Comparison of ENCODE assay signal across 10 cellular contexts in the genomic region with DNA sequence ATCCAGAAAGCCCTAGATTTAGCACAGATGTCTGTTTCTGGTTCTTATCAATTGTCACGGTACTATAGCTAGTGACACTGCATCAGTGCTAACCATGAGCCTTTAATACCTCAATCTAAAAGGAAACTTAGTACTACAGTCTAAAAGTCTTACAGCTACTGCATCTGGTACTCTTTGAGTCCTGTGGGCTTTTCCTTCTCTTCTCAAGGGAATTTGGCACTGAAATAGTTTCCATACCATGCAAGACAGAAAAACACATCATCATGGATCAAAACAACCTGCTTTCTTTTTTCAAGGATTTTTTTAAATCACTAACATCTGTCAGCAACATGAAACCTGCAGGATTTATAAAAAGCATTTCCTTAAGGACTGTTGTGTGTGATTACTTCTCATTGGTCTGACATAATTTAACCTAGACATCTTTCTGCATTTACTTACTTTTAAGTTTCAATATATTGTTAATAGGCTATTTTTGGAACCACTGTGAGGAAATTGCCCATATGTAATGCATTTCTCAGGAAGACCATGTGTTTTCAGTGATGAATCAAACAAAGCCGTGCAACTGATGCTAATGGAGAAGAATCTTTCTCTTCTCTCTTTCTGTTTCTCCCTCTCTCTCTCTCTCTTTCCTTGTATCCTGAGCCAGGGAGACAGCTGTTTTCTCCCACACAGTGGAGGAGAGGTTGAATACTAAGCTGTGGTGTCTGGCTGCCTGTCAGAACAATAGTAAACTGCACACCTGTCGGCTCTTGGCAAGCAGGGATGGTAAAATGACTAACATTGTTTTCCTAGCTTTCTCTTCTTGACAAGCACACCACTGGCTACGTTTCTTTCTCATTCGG.
DNase-seq lines count a peak whose midpoint lies in the region; ATAC-seq and TF ChIP-seq lines count a peak whose summit lies in the region.
"Had no signal": no experiment of that assay in that cellular context is flagged by ENCODE, and none has a peak within 500 bp of the region (broad histone marks: within the 10 kb centered on the region; RNA-seq: fewer than 3 reads in every experiment).

No MANE protein-coding gene starts in this region.

- no peaks in the 10 kb centered on the region for H3K36me3 ChIP-seq in adipocyte (ENCODE audit: control insufficient read depth, insufficient read depth, low read length, severe bottlenecking)
- no peaks in the 10 kb centered on the region for H3K36me3 ChIP-seq in effector memory CD4-positive, alpha-beta T cell (ENCODE audit: control insufficient read depth, insufficient read depth, low read length)
- H3K36me3 ChIP-seq: esophagus squamous epithelium had no signal

- H3K9ac ChIP-seq in adipocyte (ENCODE audit: low read length) = no peak overlapping the region

- H3K4me1 ChIP-seq in adipocyte (ENCODE audit: control insufficient read depth, insufficient read depth, low read length) = peaks cover 10% of the 10 kb centered on the region
- no peaks in the 10 kb centered on the region for H3K4me1 ChIP-seq in effector memory CD4-positive, alpha-beta T cell (ENCODE audit: control insufficient read depth, insufficient read depth, low read length, poor library complexity, severe bottlenecking)

- no peaks in the 10 kb centered on the region for H3K36me3 Mint-ChIP-seq in activated T-helper 17 cell treated with anti-CD3 and anti-CD28 coated beads, Interleukin-2, amount 50 U/mL, for 72 hours (ENCODE audit: low read depth)

- no peak overlapping the region for H3K27ac ChIP-seq in effector memory CD4-positive, alpha-beta T cell (ENCODE audit: insufficient read depth, low read length, poor library complexity, severe bottlenecking)
- H3K27ac ChIP-seq: esophagus squamous epithelium had no signal

- H3K27ac Mint-ChIP-seq in activated T-helper 17 cell treated with anti-CD3 and anti-CD28 coated beads, Interleukin-2, amount 50 U/mL, for 72 hours = no peak overlapping the region

- no peak for ATAC-seq in activated T-helper 17 cell treated with anti-CD3 and anti-CD28 coated beads, Interleukin-2, amount 50 U/mL, for 72 hours (replicated peaks)

- H3K9me3 ChIP-seq in adipocyte (ENCODE audit: control insufficient read depth, low read length) = peaks cover 23% of the 10 kb centered on the region
- H3K9me3 ChIP-seq in effector memory CD4-positive, alpha-beta T cell (ENCODE audit: control insufficient read depth, low read length) = no peaks in the 10 kb centered on the region

- H3K27me3 Mint-ChIP-seq in activated T-helper 17 cell treated with anti-CD3 and anti-CD28 coated beads, Interleukin-2, amount 50 U/mL, for 72 hours = no peaks in the 10 kb centered on the region

- DNase-seq in AG10803 (ENCODE audit: low read depth) (peak; percentile 91), NCI-H146 treated with DMSO at 0.1 percent for 48 hours (lab: John Stamatoyannopoulos, UW; ENCODE audit: unreplicated experiment) (peak; percentile 61), adipocyte (ENCODE audit: low read depth) (peak; percentile 83), kidney glomerular epithelial cell (lab: John Stamatoyannopoulos, UW) (peak; percentile 36), cerebellar cortex (ENCODE audit: low spot score) (no peak), LoVo (ENCODE audit: low spot score) (no peak)
- no peak for DNase-seq in effector memory CD4-positive, alpha-beta T cell
- DNase-seq: esophagus squamous epithelium, NCI-H2227 treated with DMSO at 0.1 percent for 48 hours had no signal

- TF ChIP-seq CTCF in AG10803 (conservative IDR thresholded peaks at IDR 0.05; ENCODE audit: low read length) = no peak

- peaks cover 8% of the 10 kb centered on the region for H3K9me3 Mint-ChIP-seq in activated T-helper 17 cell treated with anti-CD3 and anti-CD28 coated beads, Interleukin-2, amount 50 U/mL, for 72 hours

- H3K27me3 ChIP-seq in adipocyte (replicated peaks; ENCODE audit: control insufficient read depth, insufficient read depth, low read length) = peaks cover 3% of the 10 kb centered on the region
- no peaks in the 10 kb centered on the region for H3K27me3 ChIP-seq in effector memory CD4-positive, alpha-beta T cell (replicated peaks; ENCODE audit: control insufficient read depth, insufficient read depth, low read length, poor library complexity, severe bottlenecking)

- no peaks in the 10 kb centered on the region for H3K4me1 Mint-ChIP-seq in activated T-helper 17 cell treated with anti-CD3 and anti-CD28 coated beads, Interleukin-2, amount 50 U/mL, for 72 hours

- H3K4me3 ChIP-seq in AG10803 (ENCODE audit: low read length) (peak overlapping the region; percentile 48), adipocyte (ENCODE audit: low read length) (no peak overlapping the region)
- no peak overlapping the region for H3K4me3 ChIP-seq in effector memory CD4-positive, alpha-beta T cell (ENCODE audit: insufficient read depth, low read depth, low read length, poor library complexity, severe bottlenecking)

- no peak overlapping the region for H3K4me3 Mint-ChIP-seq in activated T-helper 17 cell treated with anti-CD3 and anti-CD28 coated beads, Interleukin-2, amount 50 U/mL, for 72 hours

Comparison
In these comparisons a context has a peak if more than half of its experiments do, and no peak if none do; other contexts are left out.
1. DNase-seq: peak in AG10803 (single experiment), NCI-H146 treated with DMSO at 0.1 percent for 48 hours (single experiment), adipocyte (single experiment) and kidney glomerular epithelial cell (single experiment); none in cerebellar cortex (single experiment), LoVo (single experiment) and effector memory CD4-positive, alpha-beta T cell (0 of 3).